ENCODE assay signal across 8 cellular contexts in genomic region chr2:234290671-234291070, GRCh38.
DNase-seq lines count a peak whose midpoint lies in the region; ATAC-seq, FAIRE-seq and TF ChIP-seq lines count a peak whose summit lies in the region.

No MANE protein-coding gene starts in this region.

- TF ChIP-seq RAD21 in GM12878 (IDR thresholded peaks at IDR 0.05; ENCODE audit: insufficient read depth, low read depth, low read length), result no peak

- no peak for TF ChIP-seq CTCF in GM12878 (IDR thresholded peaks at IDR 0.05 in 2 of 3, conservative IDR thresholded peaks at IDR 0.05 in 1 of 3; ENCODE audit: control insufficient read depth in 2 of 3, extremely low read depth in 1 of 3, insufficient read depth in 1 of 3, low read depth in 3 of 3, low read length in 3 of 3)

- peaks cover 75% of the 10 kb centered on the region for H3K4me1 Mint-ChIP-seq in T-helper 1 cell treated with Interleukin-12 subunit alpha and Interleukin-12 subunit beta and Interleukin-4 antibody, amounts not matched to agents 30 μg/mL and 1 μg/mL, for 36 hours (ENCODE audit: low read depth)

- H3K4me2 ChIP-seq in GM12878 (ENCODE audit: control insufficient read depth, insufficient read depth), result peak overlapping the region; percentile 41

- peak overlapping the region; percentile 99 for H3K27ac Mint-ChIP-seq in T-helper 1 cell treated with Interleukin-12 subunit alpha and Interleukin-12 subunit beta and Interleukin-4 antibody, amounts not matched to agents 30 μg/mL and 1 μg/mL, for 36 hours

- no peak overlapping the region; the same call in 1 of the 2 replicates for H2AFZ ChIP-seq in GM12878 (ENCODE audit: control insufficient read depth, low read depth, low read length)

- no peaks in the 10 kb centered on the region for H3K36me3 ChIP-seq in GM12878 (ENCODE audit: control insufficient read depth in 2 of 2, insufficient read depth in 2 of 2, low read length in 1 of 2)

- intact Hi-C loops in GM12878 (cut with micrococcal nuclease; ENCODE audit: unreplicated experiment), result loop anchor here (5.0 kb wide), 2 partner anchors 102 to 157 kb away; no protein-coding TSS in a partner anchor

- no peaks in the 10 kb centered on the region for H3K79me2 ChIP-seq in GM12878 (ENCODE audit: control insufficient read depth, insufficient read depth, low read length)

- POLR2A ChIA-PET in GM12878 (lab: Charles Lee), result no interaction called here

- H3K4me3 ChIP-seq in GM12878, result no peak overlapping the region

- H3K9ac ChIP-seq in GM12878 (ENCODE audit: control insufficient read depth, insufficient read depth, low read length), result 0 out of 2 replicates have a peak overlapping the region, but pooled peaks have one; percentile 8

- H4K20me1 ChIP-seq in GM12878 (ENCODE audit: control insufficient read depth, insufficient read depth), result no peaks in the 10 kb centered on the region

- in situ Hi-C loops in GM12878 (cut with MboI), result no loop called here

- H3K4me3 Mint-ChIP-seq in T-helper 1 cell treated with Interleukin-12 subunit alpha and Interleukin-12 subunit beta and Interleukin-4 antibody, amounts not matched to agents 30 μg/mL and 1 μg/mL, for 36 hours, result peak overlapping the region; percentile 78

- H3K9me3 Mint-ChIP-seq in T-helper 1 cell treated with Interleukin-12 subunit alpha and Interleukin-12 subunit beta and Interleukin-4 antibody, amounts not matched to agents 30 μg/mL and 1 μg/mL, for 36 hours, result no peaks in the 10 kb centered on the region

- TF ChIP-seq POLR2A in GM12892 (IDR thresholded peaks at IDR 0.05; ENCODE audit: low read depth, low read length) (no peak), GM12878 (IDR thresholded peaks at IDR 0.05; ENCODE audit: low read depth, low read length) (no peak)

- CTCF ChIA-PET in GM12878 (lab: Yijun Ruan, JAX), result interaction anchor here (0.7 to 5.3 kb wide), 4 partner anchors 205 to 255 kb away, joined by 3 to 22 read pairs (median 6); no protein-coding TSS in a partner anchor

- H3K4me1 ChIP-seq in GM12878 (ENCODE audit: control insufficient read depth, insufficient read depth, low read length), result peaks cover 39% of the 10 kb centered on the region

- H3K9me3 ChIP-seq in GM12878 (replicated peaks; ENCODE audit: control insufficient read depth, insufficient read depth, low read length), result no peaks in the 10 kb centered on the region; the same call in 2 of the 3 replicates

- FAIRE-seq in GM12892 (lab: Jason Lieb, UNC) (peak; percentile 83), GM12878 (lab: Jason Lieb, UNC) (peak; percentile 59)

- ATAC-seq in HG02884 (IDR thresholded peaks at IDR 0.05; ENCODE audit: unreplicated experiment), result peak; percentile 44
- peak; percentile 75 for ATAC-seq in GM12878

- BruUV-seq in GM12878 (replicated peaks; lab: Mats Ljungman, UMichigan), result no TSS peak

- H3K36me3 Mint-ChIP-seq in T-helper 1 cell treated with Interleukin-12 subunit alpha and Interleukin-12 subunit beta and Interleukin-4 antibody, amounts not matched to agents 30 μg/mL and 1 μg/mL, for 36 hours (ENCODE audit: low read depth), result peaks cover 9% of the 10 kb centered on the region

- no peaks in the 10 kb centered on the region for H3K27me3 ChIP-seq in GM12878 (replicated peaks in 1 of 2; ENCODE audit: control insufficient read depth in 2 of 2, insufficient read depth in 2 of 2, low read length in 1 of 2)

- H3K27me3 Mint-ChIP-seq in T-helper 1 cell treated with Interleukin-12 subunit alpha and Interleukin-12 subunit beta and Interleukin-4 antibody, amounts not matched to agents 30 μg/mL and 1 μg/mL, for 36 hours (ENCODE audit: low read depth), result no peaks in the 10 kb centered on the region

- peak overlapping the region; percentile 77 for H3K27ac ChIP-seq in GM12878 (ENCODE audit: control insufficient read depth, insufficient read depth)

- SMC1A ChIA-PET in GM12878 (lab: Charles Lee; ENCODE audit: uncharacterized antibody, unreplicated experiment), result interaction anchor here (1.0 to 2.3 kb wide), 3 partner anchors 13 to 193 kb away, joined by 3 to 9 read pairs (median 5); no protein-coding TSS in a partner anchor

- under 1% methylated on average over 10 of the region's 10 CpGs for WGBS in GM12878 (ENCODE audit: insufficient coverage, insufficient replicate concordance, low lambda C conversion rate, missing lambda C conversion rate)

- TF ChIP-seq EP300 in GM12878 (IDR thresholded peaks at IDR 0.05; ENCODE audit: borderline replicate concordance in 1 of 2, control insufficient read depth in 1 of 2, low read depth in 2 of 2, low read length in 2 of 2), result peak; percentile 82 to 85

- RAD21 ChIA-PET in GM12878 (lab: Charles Lee; ENCODE audit: unreplicated experiment), result interaction anchor here (1.0 kb wide), 1 partner anchor 18 kb away, joined by 3 read pairs; no protein-coding TSS in a partner anchor

- DNase-seq in GM12892 (ENCODE audit: insufficient read length) (peak; percentile 36), GM12878 (ENCODE audit: low read depth, low spot score) (peak; percentile 76), NCI-H1092 (lab: John Stamatoyannopoulos, UW) (no peak), HK-2 (ENCODE audit: unreplicated experiment) (no peak), NCI-H2029 treated with DMSO at 0.1 percent for 48 hours (lab: John Stamatoyannopoulos, UW) (no peak)
- DNase-seq in stimulated activated CD4-positive, alpha-beta T cell treated with anti-CD3 and anti-CD28 coated beads, Interleukin-12 subunit alpha, Interleukin-12 subunit beta, amount 100 ng/mL, for 4 hours, result peak; percentile 60

TF ChIP-seq in GM12878, 131 proteins besides CTCF, POLR2A, EP300 and RAD21 (continues in another document):
- TF ChIP-seq IRF3 (IDR thresholded peaks at IDR 0.05), result no peak
- no peak for TF ChIP-seq NFXL1 (IDR thresholded peaks at IDR 0.05; ENCODE audit: borderline replicate concordance)
- TF ChIP-seq NR2C2 (IDR thresholded peaks at IDR 0.05; ENCODE audit: borderline replicate concordance, control insufficient read depth, insufficient read length, low read depth), result no peak
- peak; percentile 69 for TF ChIP-seq IKZF1 (conservative IDR thresholded peaks at IDR 0.05)
- peak; percentile 47; the same call in 1 of the 2 replicates for TF ChIP-seq ZNF384 (IDR thresholded peaks at IDR 0.05; ENCODE audit: borderline replicate concordance, low read depth, low read length)
- peak; percentile 75 to 84 for TF ChIP-seq BHLHE40 (IDR thresholded peaks at IDR 0.05; ENCODE audit: borderline replicate concordance in 1 of 2, low read depth in 2 of 2, low read length in 1 of 2)
- TF ChIP-seq KDM1A (IDR thresholded peaks at IDR 0.05; ENCODE audit: borderline replicate concordance), result no peak
- no peak for TF ChIP-seq RBBP5 (conservative IDR thresholded peaks at IDR 0.05)
- TF ChIP-seq YY1 (IDR thresholded peaks at IDR 0.05; ENCODE audit: low read depth, low read length), result no peak
- no peak for TF ChIP-seq SREBF1 (IDR thresholded peaks at IDR 0.05; ENCODE audit: low read length)
- TF ChIP-seq CHD1 (IDR thresholded peaks at IDR 0.05; ENCODE audit: low read depth, low read length), result no peak
- TF ChIP-seq E2F8 (IDR thresholded peaks at IDR 0.05; ENCODE audit: low read depth, partially characterized antibody), result no peak
- TF ChIP-seq NFYA (IDR thresholded peaks at IDR 0.05; ENCODE audit: borderline replicate concordance, low read depth, low read length), result no peak
- no peak for TF ChIP-seq YBX1 (IDR thresholded peaks at IDR 0.05)

Comparison
In these comparisons a context has a peak if more than half of its experiments do, and no peak if none do; other contexts are left out.
1. DNase-seq: peak in GM12892 (single experiment), GM12878 (single experiment) and stimulated activated CD4-positive, alpha-beta T cell treated with anti-CD3 and anti-CD28 coated beads, Interleukin-12 subunit alpha, Interleukin-12 subunit beta, amount 100 ng/mL, for 4 hours (single experiment); none in NCI-H1092 (single experiment), HK-2 (single experiment) and NCI-H2029 treated with DMSO at 0.1 percent for 48 hours (single experiment).